17 cellular contexts compared by ENCODE assay signal in genomic region chr19:4313847-4314629, GRCh38. TPM values are rescaled to one million over a fixed set of nuclear protein-coding genes. Genes with fewer than 3 reads are reported as not detected.
"Had no signal": no experiment of that assay in that cellular context is flagged by ENCODE, and none has a peak within 500 bp of the region (broad histone marks: within the 10 kb centered on the region; RNA-seq: fewer than 3 reads in every experiment).

No MANE protein-coding gene starts in this region.

RNA-seq across cellular contexts. Expression of gene FSD1, which starts 9.6 kb away (rescaled TPM):
- total RNA-seq: gastrocnemius medialis, posterior vena cava, skeletal muscle tissue had no signal

RNA-seq across cellular contexts. Expression of gene TMIGD2, which starts 11.8 kb away (rescaled TPM):
- total RNA-seq: chondrocyte, endothelial cell of umbilical vein, gastrocnemius medialis, myocyte, pulmonary artery endothelial cell, sigmoid colon had no signal
- polyA plus RNA-seq: endothelial cell of umbilical vein, keratinocyte, neural cell, pancreas had no signal

RNA-seq across cellular contexts. Expression of gene SHD, which starts 35.0 kb away (rescaled TPM):
- total RNA-seq: chondrocyte; endothelial cell of umbilical vein; esophagus squamous epithelium; glomerular endothelial cell; left lung; lung; naive thymus-derived CD8-positive, alpha-beta T cell; pancreas; posterior vena cava; pulmonary artery endothelial cell; sigmoid colon; upper lobe of right lung had no signal
- polyA plus RNA-seq: endothelial cell of umbilical vein; keratinocyte; lung; naive thymus-derived CD8-positive, alpha-beta T cell; pancreas had no signal
